8 cellular contexts compared by ENCODE assay signal in genomic region chr1:45521413-45522323, GRCh38. TPM values are rescaled to one million over a fixed set of nuclear protein-coding genes. Genes with fewer than 3 reads are reported as not detected.
DNase-seq lines count a peak whose midpoint lies in the region; FAIRE-seq and TF ChIP-seq lines count a peak whose summit lies in the region.

PRDX1 (minus strand) TSS chr1:45521884; CDS start chr1:45519043, 2,841 bp downstream.

- H3K4me3 Mint-ChIP-seq in neural crest cell = peak within 1 kb of the TSS; percentile 91

- H3K9me3 ChIP-seq in Loucy (ENCODE audit: insufficient read depth, low read depth, low read length) (no peaks in the 10 kb centered on the region), stomach smooth muscle (ENCODE audit: control insufficient read depth in 2 of 2, low read length in 2 of 2) (no peaks in the 10 kb centered on the region)

- H3K4me3 ChIP-seq in Loucy (ENCODE audit: low read length, poor library complexity, severe bottlenecking) = peak within 1 kb of the TSS; percentile 98
- H3K4me3 ChIP-seq in fibroblast of villous mesenchyme (ENCODE audit: low read depth, low read length) = peak within 1 kb of the TSS; percentile 68
- peak within 1 kb of the TSS; percentile 81 to 98 for H3K4me3 ChIP-seq in stomach smooth muscle (ENCODE audit: low read length in 2 of 2)

- H3K27me3 ChIP-seq in Loucy (ENCODE audit: insufficient read depth, low read length, poor library complexity, severe bottlenecking) (no peaks in the 10 kb centered on the region), stomach smooth muscle (ENCODE audit: control insufficient read depth in 1 of 2, insufficient read depth in 2 of 2, low read length in 2 of 2) (no peaks in the 10 kb centered on the region)

- H3K27ac Mint-ChIP-seq in neural crest cell (ENCODE audit: unreplicated experiment) = peak within 1 kb of the TSS; percentile 93

- H3K4me1 ChIP-seq in Loucy (ENCODE audit: insufficient read depth, low read length, poor library complexity, severe bottlenecking) (peaks cover 56% of the 10 kb centered on the region), stomach smooth muscle (ENCODE audit: control insufficient read depth, insufficient read depth, low read length) (peaks cover 14% of the 10 kb centered on the region)

- H3K9me3 Mint-ChIP-seq in neural crest cell = no peaks in the 10 kb centered on the region

- H3K27me3 Mint-ChIP-seq in neural crest cell (ENCODE audit: low read depth) = peaks cover 3% of the 10 kb centered on the region

- TF ChIP-seq POLR2A in H54 (IDR thresholded peaks at IDR 0.05; ENCODE audit: low read depth, low read length) = peak; percentile 100

- peaks cover 25% of the 10 kb centered on the region for H4K20me1 ChIP-seq in Loucy (ENCODE audit: insufficient read depth, low read length, poor library complexity, severe bottlenecking)

- H2AFZ ChIP-seq in Loucy (ENCODE audit: low read length) = peak within 1 kb of the TSS; percentile 80

- peak within 1 kb of the TSS; percentile 97 for H3K9ac ChIP-seq in Loucy (ENCODE audit: low read depth, low read length, poor library complexity, severe bottlenecking)
- peak within 1 kb of the TSS; percentile 88 to 96 for H3K9ac ChIP-seq in stomach smooth muscle (ENCODE audit: low read length in 2 of 2)

- no peaks in the 10 kb centered on the region for H3K36me3 Mint-ChIP-seq in neural crest cell (ENCODE audit: low read depth)

- H3F3A ChIP-seq in Loucy (ENCODE audit: low read depth) = no peaks in the 10 kb centered on the region

- peak within 1 kb of the TSS; percentile 97 for H3K27ac ChIP-seq in stomach smooth muscle (ENCODE audit: low read length)

- peaks cover 6% of the 10 kb centered on the region; the same call in 1 of the 2 replicates for H3K36me3 ChIP-seq in Loucy (ENCODE audit: insufficient read depth, low read length)
- H3K36me3 ChIP-seq in stomach smooth muscle (ENCODE audit: control insufficient read depth in 2 of 2, insufficient read depth in 2 of 2, low read length in 2 of 2) = peaks cover 5 to 9% of the 10 kb centered on the region in 2 donors

- peak within 1 kb of the TSS; percentile 91 for H3K4me2 ChIP-seq in Loucy (ENCODE audit: low read depth, low read length, poor library complexity, severe bottlenecking)

- peaks cover 38% of the 10 kb centered on the region for H3K4me1 Mint-ChIP-seq in neural crest cell

- TF ChIP-seq CTCF in Loucy (conservative IDR thresholded peaks at IDR 0.05; ENCODE audit: low read length) = 0 out of 2 replicates have a peak, but pooled peaks have one; percentile 10
- no peak for TF ChIP-seq CTCF in fibroblast of villous mesenchyme (IDR thresholded peaks at IDR 0.05; ENCODE audit: insufficient read depth, low read depth, low read length)
- peak; percentile 27 for TF ChIP-seq CTCF in neural crest cell (conservative IDR thresholded peaks at IDR 0.05)

- no peaks in the 10 kb centered on the region for H3K9me2 ChIP-seq in Loucy (replicated peaks; ENCODE audit: low read depth, low read length)

- H3K79me2 ChIP-seq in Loucy (ENCODE audit: insufficient read depth, low read length) = peaks cover 50% of the 10 kb centered on the region

- FAIRE-seq in H54 (lab: Jason Lieb, UNC) = no peak

- DNase-seq in ELF-1 (ENCODE audit: low read depth, low spot score) = peak; percentile 99
- DNase-seq in H54 (ENCODE audit: insufficient read length, low spot score) = peak; percentile 86
- DNase-seq in SHP77 treated with DMSO at 0.1 percent for 48 hours (lab: John Stamatoyannopoulos, UW) = peak; percentile 90
- DNase-seq in activated gamma-delta T cell (lab: John Stamatoyannopoulos, UW) = peak; percentile 68
- DNase-seq in fibroblast of villous mesenchyme (ENCODE audit: low read depth) = peak; percentile 96
- DNase-seq in neural crest cell (ENCODE audit: low read depth, low spot score) = peak; percentile 99

RNA-seq across cellular contexts. Expression of gene PRDX1, which starts in this region (rescaled TPM):
- total RNA-seq in fibroblast of villous mesenchyme (361 and 523 TPM in 2 replicates), neural crest cell (317 and 334 TPM in 2 replicates)

Comparison
In these comparisons a context has a peak if more than half of its experiments do, and no peak if none do; other contexts are left out.
1. Peak in every context shown above with its lines: DNase-seq, H3K4me3 ChIP-seq and H3K27ac ChIP-seq.